ENCODE assay signal across 9 cellular contexts in genomic region chr22:30307026-30307574, GRCh38. TPM values are rescaled to one million over a fixed set of nuclear protein-coding genes. Genes with fewer than 3 reads are reported as not detected.
DNase-seq lines count a peak whose midpoint lies in the region; ATAC-seq and TF ChIP-seq lines count a peak whose summit lies in the region.
"Had no signal": no experiment of that assay in that cellular context is flagged by ENCODE, and none has a peak within 500 bp of the region (broad histone marks: within the 10 kb centered on the region; RNA-seq: fewer than 3 reads in every experiment).

No MANE protein-coding gene starts in this region.

- H3K36me3 ChIP-seq in RWPE2 (ENCODE audit: low read depth) (peaks cover 7% of the 10 kb centered on the region), right atrium auricular region (peaks cover 10% of the 10 kb centered on the region), neuronal stem cell (replicated peaks in 1 of 2; ENCODE audit: control insufficient read depth in 2 of 2, insufficient read depth in 2 of 2, low read length in 2 of 2) (no peaks in the 10 kb centered on the region), SK-N-SH (replicated peaks in 1 of 2; ENCODE audit: control insufficient read depth in 1 of 2, insufficient read depth in 2 of 2, low read length in 1 of 2) (no peaks in the 10 kb centered on the region)

- ATAC-seq in RWPE2 (ENCODE audit: low read depth) (no peak), GM21515 (IDR thresholded peaks at IDR 0.05; ENCODE audit: unreplicated experiment) (no peak)
- ATAC-seq in stimulated activated naive CD8-positive, alpha-beta T cell treated with anti-CD3 and anti-CD28 coated beads, Interleukin-15, amount 100 ng/mL, for 72 hours: no peak

- H3K79me2 ChIP-seq in SK-N-SH (ENCODE audit: insufficient read depth): peaks cover 61% of the 10 kb centered on the region

- peak overlapping the region; percentile 73 for H3K4me3 Mint-ChIP-seq in activated CD4-positive, alpha-beta T cell treated with anti-CD3 and anti-CD28 coated beads, Interleukin-2, amount 10 ng/mL, durations not matched to agents 24 days and 14 days
- H3K4me3 Mint-ChIP-seq in stimulated activated naive CD8-positive, alpha-beta T cell treated with anti-CD3 and anti-CD28 coated beads, Interleukin-15, amount 100 ng/mL, for 72 hours: peak overlapping the region; percentile 84 to 86

- H4K8ac ChIP-seq in neuronal stem cell (ENCODE audit: low read depth, low read length): no peak overlapping the region

- no peaks in the 10 kb centered on the region for H3K27me3 Mint-ChIP-seq in activated CD4-positive, alpha-beta T cell treated with anti-CD3 and anti-CD28 coated beads, Interleukin-2, amount 10 ng/mL, durations not matched to agents 24 days and 14 days
- H3K27me3 Mint-ChIP-seq in stimulated activated naive CD8-positive, alpha-beta T cell treated with anti-CD3 and anti-CD28 coated beads, Interleukin-15, amount 100 ng/mL, for 72 hours: no peaks in the 10 kb centered on the region

- no peak for TF ChIP-seq EP300 in SK-N-SH (IDR thresholded peaks at IDR 0.05; ENCODE audit: borderline replicate concordance in 1 of 2, low read depth in 1 of 2, low read length in 1 of 2)

- H2BK120ac ChIP-seq in neuronal stem cell (ENCODE audit: low read depth, low read length): no peak overlapping the region

- H2AFZ ChIP-seq in neuronal stem cell (ENCODE audit: low read length) (no peak overlapping the region), SK-N-SH (ENCODE audit: low read depth) (no peak overlapping the region)

- H3K9ac ChIP-seq in neuronal stem cell (ENCODE audit: low read depth, low read length, poor library complexity) (no peak overlapping the region), SK-N-SH (no peak overlapping the region)

- no peak overlapping the region for H2AK5ac ChIP-seq in neuronal stem cell (ENCODE audit: low read depth, low read length)

- no peak overlapping the region for H4K91ac ChIP-seq in neuronal stem cell (ENCODE audit: low read depth, low read length, poor library complexity)

- H3K4me1 Mint-ChIP-seq in activated CD4-positive, alpha-beta T cell treated with anti-CD3 and anti-CD28 coated beads, Interleukin-2, amount 10 ng/mL, durations not matched to agents 24 days and 14 days: peaks cover 95% of the 10 kb centered on the region
- peaks cover 100% of the 10 kb centered on the region for H3K4me1 Mint-ChIP-seq in stimulated activated naive CD8-positive, alpha-beta T cell treated with anti-CD3 and anti-CD28 coated beads, Interleukin-15, amount 100 ng/mL, for 72 hours

- H3K4me2 ChIP-seq in neuronal stem cell (ENCODE audit: insufficient read depth, low read length, poor library complexity, severe bottlenecking) (no peak overlapping the region), SK-N-SH (no peak overlapping the region)

- POLR2A ChIA-PET in SK-N-SH (lab: Yijun Ruan, JAX): no interaction called here

- H3K9me3 Mint-ChIP-seq in activated CD4-positive, alpha-beta T cell treated with anti-CD3 and anti-CD28 coated beads, Interleukin-2, amount 10 ng/mL, durations not matched to agents 24 days and 14 days: no peaks in the 10 kb centered on the region
- no peaks in the 10 kb centered on the region for H3K9me3 Mint-ChIP-seq in stimulated activated naive CD8-positive, alpha-beta T cell treated with anti-CD3 and anti-CD28 coated beads, Interleukin-15, amount 100 ng/mL, for 72 hours

- WGBS in neuronal stem cell (ENCODE audit: extremely low coverage in 2 of 2, insufficient read length in 2 of 2, insufficient replicate concordance in 1 of 2), 2 donors: no CpG with 5 or more reads among the region's 5 CpGs
- WGBS in SK-N-SH (ENCODE audit: low lambda C conversion rate): 87% methylated on average over 5 of the region's 5 CpGs

- no peak overlapping the region for H3K18ac ChIP-seq in neuronal stem cell (ENCODE audit: low read length)

- H3K4ac ChIP-seq in neuronal stem cell (ENCODE audit: low read length): no peak overlapping the region

- H3K4me1 ChIP-seq in RWPE2 (ENCODE audit: insufficient read depth, poor library complexity, severe bottlenecking): peaks cover 52% of the 10 kb centered on the region
- H3K4me1 ChIP-seq in right atrium auricular region: peaks cover 2 to 100% of the 10 kb centered on the region in 2 donors
- H3K4me1 ChIP-seq in neuronal stem cell (ENCODE audit: control insufficient read depth in 2 of 2, insufficient read depth in 1 of 2, low read depth in 1 of 2, low read length in 2 of 2): peaks cover 4 to 6% of the 10 kb centered on the region in 2 donors
- peaks cover 20 to 25% of the 10 kb centered on the region in 2 experiments; a peak in 3 of 4 replicates for H3K4me1 ChIP-seq in SK-N-SH (ENCODE audit: control insufficient read depth in 1 of 2, insufficient read depth in 2 of 2, low read depth in 1 of 2, low read length in 1 of 2)

- H3K14ac ChIP-seq in neuronal stem cell (ENCODE audit: low read length): no peak overlapping the region

- DNase-seq in activated CD4-positive, alpha-beta T cell treated with anti-CD3 and anti-CD28 coated beads, Interleukin-2, amount 10 ng/mL, durations not matched to agents 24 days and 14 days: peak; percentile 68
- no peak for DNase-seq in activated CD4-positive, alpha-beta T cell treated with anti-CD3 and anti-CD28 coated beads for 4 hours
- no peak for DNase-seq in RWPE2 (ENCODE audit: low spot score)
- no peak for DNase-seq in right atrium auricular region (ENCODE audit: low spot score)
- no peak for DNase-seq in stimulated activated naive CD8-positive, alpha-beta T cell treated with anti-CD3 and anti-CD28 coated beads, Interleukin-15, amount 100 ng/mL, for 72 hours
- no peak for DNase-seq in neuronal stem cell (ENCODE audit: low spot score)
- no peak for DNase-seq in SK-N-SH

- H3K9me3 ChIP-seq in RWPE2 (ENCODE audit: severe bottlenecking) (no peaks in the 10 kb centered on the region), right atrium auricular region (no peaks in the 10 kb centered on the region), neuronal stem cell (replicated peaks in 1 of 2; ENCODE audit: control insufficient read depth in 2 of 2, insufficient read depth in 1 of 2, low read depth in 1 of 2, low read length in 2 of 2) (no peaks in the 10 kb centered on the region), SK-N-SH (no peaks in the 10 kb centered on the region)

- peaks cover 7% of the 10 kb centered on the region for H3F3A ChIP-seq in SK-N-SH (replicated peaks; ENCODE audit: insufficient read depth)

- intact Hi-C loops in activated CD4-positive, alpha-beta T cell treated with anti-CD3 and anti-CD28 coated beads, Interleukin-2, amount 10 ng/mL, durations not matched to agents 24 days and 14 days (cut with micrococcal nuclease): no loop called here

- TF ChIP-seq CTCF in RWPE2 (IDR thresholded peaks at IDR 0.05; ENCODE audit: poor library complexity, severe bottlenecking) (no peak), right atrium auricular region (IDR thresholded peaks at IDR 0.05) (no peak), SK-N-SH (IDR thresholded peaks at IDR 0.05) (no peak)

- H3K36me3 Mint-ChIP-seq in activated CD4-positive, alpha-beta T cell treated with anti-CD3 and anti-CD28 coated beads, Interleukin-2, amount 10 ng/mL, durations not matched to agents 24 days and 14 days (ENCODE audit: low read depth): peaks cover 17% of the 10 kb centered on the region

- H3K23ac ChIP-seq in neuronal stem cell (ENCODE audit: low read depth, low read length, poor library complexity): no peak overlapping the region

- CTCF ChIA-PET in SK-N-SH (lab: Yijun Ruan, JAX): interaction anchor here (1.2 kb wide), 1 partner anchor 19 kb away, joined by 3 read pairs; no protein-coding TSS in a partner anchor

- H3K27ac ChIP-seq in RWPE2 (ENCODE audit: poor library complexity, severe bottlenecking) (peak overlapping the region; percentile 85), right atrium auricular region (peak overlapping the region; percentile 75 to 79), neuronal stem cell (replicated peaks; ENCODE audit: low read length) (no peak overlapping the region), SK-N-SH (ENCODE audit: low read depth in 2 of 2, low read length in 1 of 2) (no peak overlapping the region)

- no peak overlapping the region for H2BK15ac ChIP-seq in neuronal stem cell (ENCODE audit: low read length)

- peak overlapping the region; percentile 91 for H3K27ac Mint-ChIP-seq in activated CD4-positive, alpha-beta T cell treated with anti-CD3 and anti-CD28 coated beads, Interleukin-2, amount 10 ng/mL, durations not matched to agents 24 days and 14 days
- peak overlapping the region; percentile 72 to 93 for H3K27ac Mint-ChIP-seq in stimulated activated naive CD8-positive, alpha-beta T cell treated with anti-CD3 and anti-CD28 coated beads, Interleukin-15, amount 100 ng/mL, for 72 hours

- no peaks in the 10 kb centered on the region for H3K79me1 ChIP-seq in neuronal stem cell (ENCODE audit: low read depth, low read length)

- no peak overlapping the region for H2BK5ac ChIP-seq in neuronal stem cell (ENCODE audit: low read length)

- peaks cover 43% of the 10 kb centered on the region for H4K20me1 ChIP-seq in SK-N-SH (ENCODE audit: insufficient read depth)

- H3K27me3 ChIP-seq in RWPE2 (ENCODE audit: insufficient read depth, poor library complexity, severe bottlenecking) (no peaks in the 10 kb centered on the region), right atrium auricular region (no peaks in the 10 kb centered on the region), neuronal stem cell (ENCODE audit: control insufficient read depth in 3 of 3, insufficient read depth in 3 of 3, low read depth in 1 of 3, low read length in 3 of 3) (no peaks in the 10 kb centered on the region), SK-N-SH (ENCODE audit: insufficient read depth) (no peaks in the 10 kb centered on the region)

- H2BK12ac ChIP-seq in neuronal stem cell (ENCODE audit: low read length): no peak overlapping the region

- H3K9me2 ChIP-seq in SK-N-SH: no peaks in the 10 kb centered on the region

- no peak overlapping the region for H3K4me3 ChIP-seq in RWPE2 (ENCODE audit: severe bottlenecking)
- no peak overlapping the region for H3K4me3 ChIP-seq in right atrium auricular region
- no peak overlapping the region for H3K4me3 ChIP-seq in neuronal stem cell (ENCODE audit: low read length in 2 of 2)
- H3K4me3 ChIP-seq in SK-N-SH (ENCODE audit: low read depth in 2 of 2, low read length in 1 of 2): no peak overlapping the region

- no peak for TF ChIP-seq RAD21 in SK-N-SH (IDR thresholded peaks at IDR 0.05; ENCODE audit: low read length)

RNA-seq across cellular contexts. Expression of gene CASTOR1, which starts 17.8 kb away (rescaled TPM):
- 4.7 and 7.3 TPM in 2 replicates for total RNA-seq in activated CD4-positive, alpha-beta T cell treated with anti-CD3 and anti-CD28 coated beads, Interleukin-2, amount 10 ng/mL, durations not matched to agents 24 days and 14 days
- 10 to 100 TPM in 1 of 2 donors, 1 to 10 TPM in 1; 8.1 to 12.5 TPM for total RNA-seq in right atrium auricular region
- 13.2 TPM for polyA plus RNA-seq in neuronal stem cell (2013, experiment 1 of 2)
- polyA plus RNA-seq in neuronal stem cell (2013, experiment 2 of 2): 14.0 TPM
- 14.4 and 17.4 TPM in 2 replicates for polyA plus RNA-seq in SK-N-SH (2012; rRNA removed)
- polyA plus RNA-seq in SK-N-SH (2012; cell fraction: cytosol; rRNA removed): 4.5 and 8.5 TPM in 2 replicates
- 29.2 and 38.1 TPM in 2 replicates for polyA plus RNA-seq in SK-N-SH (2012; cell fraction: nucleus; rRNA removed)

RNA-seq across cellular contexts. Expression of gene TBC1D10A, which starts 19.6 kb away (rescaled TPM):
- total RNA-seq in activated CD4-positive, alpha-beta T cell treated with anti-CD3 and anti-CD28 coated beads, Interleukin-2, amount 10 ng/mL, durations not matched to agents 24 days and 14 days: 18.9 and 19.3 TPM in 2 replicates
- 1 to 10 TPM; 5.9 to 9.3 TPM for total RNA-seq in right atrium auricular region
- polyA plus RNA-seq in neuronal stem cell (2013, experiment 1 of 2): 4.9 TPM
- 4.8 TPM for polyA plus RNA-seq in neuronal stem cell (2013, experiment 2 of 2)
- 15.3 and 16.5 TPM in 2 replicates for polyA plus RNA-seq in SK-N-SH (2012; rRNA removed)
- polyA plus RNA-seq in SK-N-SH (2012; cell fraction: cytosol; rRNA removed): 6.5 and 9.7 TPM in 2 replicates
- 27.1 and 28.3 TPM in 2 replicates for polyA plus RNA-seq in SK-N-SH (2012; cell fraction: nucleus; rRNA removed)

RNA-seq across cellular contexts. Expression of gene OSM, which starts 40.4 kb away (rescaled TPM):
- 61.0 and 62.8 TPM in 2 replicates for total RNA-seq in activated CD4-positive, alpha-beta T cell treated with anti-CD3 and anti-CD28 coated beads, Interleukin-2, amount 10 ng/mL, durations not matched to agents 24 days and 14 days
- 1 to 10 TPM in 1 of 2 donors, under 1 TPM in 1; 0.63 to 1.6 TPM for total RNA-seq in right atrium auricular region
- polyA plus RNA-seq in neuronal stem cell (2013, experiment 1 of 2): 0.01 TPM
- polyA plus RNA-seq in neuronal stem cell (2013, experiment 2 of 2): 0.04 TPM
- polyA plus RNA-seq in SK-N-SH (2012; rRNA removed): not detected in 2 replicates
- not detected in 2 replicates for polyA plus RNA-seq in SK-N-SH (2012; cell fraction: cytosol; rRNA removed)
- polyA plus RNA-seq in SK-N-SH (2012; cell fraction: nucleus; rRNA removed): 0.02 and 0.12 TPM in 2 replicates
- total RNA-seq: A673 had no signal

RNA-seq across cellular contexts. Expression of gene SF3A1, which starts 49.6 kb away (rescaled TPM):
- 314 and 319 TPM in 2 replicates for total RNA-seq in activated CD4-positive, alpha-beta T cell treated with anti-CD3 and anti-CD28 coated beads, Interleukin-2, amount 10 ng/mL, durations not matched to agents 24 days and 14 days
- total RNA-seq in right atrium auricular region: 10 to 100 TPM; 52.3 to 81.1 TPM
- polyA plus RNA-seq in neuronal stem cell (2013, experiment 1 of 2): 131 TPM
- 132 TPM for polyA plus RNA-seq in neuronal stem cell (2013, experiment 2 of 2)
- polyA plus RNA-seq in SK-N-SH (2012; rRNA removed): 37.5 and 75.2 TPM in 2 replicates
- 57.9 and 75.1 TPM in 2 replicates for polyA plus RNA-seq in SK-N-SH (2012; cell fraction: cytosol; rRNA removed)
- polyA plus RNA-seq in SK-N-SH (2012; cell fraction: nucleus; rRNA removed): 121 and 150 TPM in 2 replicates

RNA-seq across cellular contexts. Expression of gene CCDC157, which starts 49.7 kb away (rescaled TPM):
- 2.9 and 3.2 TPM in 2 replicates for total RNA-seq in activated CD4-positive, alpha-beta T cell treated with anti-CD3 and anti-CD28 coated beads, Interleukin-2, amount 10 ng/mL, durations not matched to agents 24 days and 14 days
- total RNA-seq in right atrium auricular region: under 1 TPM; 0.26 to 0.55 TPM
- polyA plus RNA-seq in neuronal stem cell (2013, experiment 1 of 2): 4.8 TPM
- polyA plus RNA-seq in neuronal stem cell (2013, experiment 2 of 2): 4.9 TPM
- polyA plus RNA-seq in SK-N-SH (2012; rRNA removed): 5.8 and 7.9 TPM in 2 replicates
- polyA plus RNA-seq in SK-N-SH (2012; cell fraction: cytosol; rRNA removed): 3.3 and 5.5 TPM in 2 replicates
- polyA plus RNA-seq in SK-N-SH (2012; cell fraction: nucleus; rRNA removed): 8.3 and 9.8 TPM in 2 replicates

Comparison
In these comparisons a context has a peak if more than half of its experiments do, and no peak if none do; other contexts are left out.
1. H3K27ac ChIP-seq: peak in RWPE2 (single experiment) and right atrium auricular region (2 of 2); none in neuronal stem cell (single experiment) and SK-N-SH (0 of 2).
2. RNA of gene OSM, which starts 40.4 kb away (total RNA-seq): 61.0 to 62.8 TPM in activated CD4-positive, alpha-beta T cell treated with anti-CD3 and anti-CD28 coated beads, Interleukin-2, amount 10 ng/mL, durations not matched to agents 24 days and 14 days; 0.63 to 1.6 TPM in right atrium auricular region; every median in the first group is over 10 times any median in the second.